Comparison of ENCODE assay signal across 1 cellular context in the genomic region with DNA sequence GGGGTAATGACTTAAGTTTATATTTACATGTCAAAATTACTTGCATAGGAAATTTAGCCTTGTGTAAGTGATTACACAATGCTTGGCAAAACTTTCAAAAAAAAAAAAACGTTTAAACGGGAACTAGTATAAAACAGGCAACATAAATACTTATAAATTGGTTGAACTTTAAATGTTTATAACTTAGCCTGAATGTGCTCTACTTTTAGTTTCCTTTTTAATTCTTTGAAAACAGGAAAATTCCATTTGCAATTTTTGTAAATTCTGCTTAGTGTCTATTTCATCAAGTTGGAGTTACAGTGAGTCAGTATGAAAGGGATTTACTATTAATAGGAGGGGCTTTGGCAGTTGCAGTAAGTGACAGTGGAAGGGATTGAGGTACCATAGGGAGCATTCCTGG.
TF ChIP-seq lines count a peak whose summit lies in the region.

No MANE protein-coding gene starts in this region.

TF ChIP-seq in IMR-90, 13 proteins besides CTCF, POLR2A, EP300 and RAD21 (continued from another document):
- TF ChIP-seq MXI1 (IDR thresholded peaks at IDR 0.05; ENCODE audit: borderline replicate concordance, low read depth, low read length) = no peak
- no peak for TF ChIP-seq CHD1 (IDR thresholded peaks at IDR 0.05; ENCODE audit: low read depth, low read length)
- TF ChIP-seq CEBPB (IDR thresholded peaks at IDR 0.05; ENCODE audit: low read depth, low read length) = peak; percentile 57
